In genomic region chr4:126890994-126891393, GRCh38 we compare ENCODE assay signal across 26 cellular contexts.
DNase-seq lines count a peak whose midpoint lies in the region; ATAC-seq, FAIRE-seq and TF ChIP-seq lines count a peak whose summit lies in the region.
"Had no signal": no experiment of that assay in that cellular context is flagged by ENCODE, and none has a peak within 500 bp of the region (broad histone marks: within the 10 kb centered on the region; RNA-seq: fewer than 3 reads in every experiment).

No MANE protein-coding gene starts in this region.

- FAIRE-seq in astrocyte (lab: Jason Lieb, UNC) = no peak
- FAIRE-seq: D721Med had no signal

- H3K4me1 ChIP-seq in astrocyte (ENCODE audit: insufficient read depth, low read length) (peaks cover 2% of the 10 kb centered on the region), hepatocyte (ENCODE audit: insufficient read depth) (no peaks in the 10 kb centered on the region), trophoblast cell (ENCODE audit: control insufficient read depth in 1 of 2, insufficient read depth in 2 of 2, low read length in 2 of 2) (peaks cover 0 to 6% of the 10 kb centered on the region in 2 experiments)
- H3K4me1 ChIP-seq: ascending aorta, BLaER1, prostate gland had no signal

- H2AFZ ChIP-seq in astrocyte (ENCODE audit: low read depth, low read length) (peak overlapping the region; percentile 53), hepatocyte (no peak overlapping the region), trophoblast cell (ENCODE audit: insufficient read depth, low read length, poor library complexity) (no peak overlapping the region)

- DNase-seq in HFF-Myc (ENCODE audit: extremely low read depth, low read depth) = peak; percentile 14
- DNase-seq in astrocyte (ENCODE audit: low read depth) = peak; percentile 21
- peak; percentile 7 for DNase-seq in hepatocyte (ENCODE audit: low spot score)
- no peak for DNase-seq in trophoblast cell
- no peak for DNase-seq in NCI-H510A treated with DMSO at 0.1 percent for 48 hours (lab: John Stamatoyannopoulos, UW)
- DNase-seq in activated T-helper 2 cell treated with anti-CD3 and anti-CD28 coated beads, Interferon-gamma antibody, Interleukin-2, Interleukin-4, amounts not matched to agents 10 μg/mL and 5 μg/mL and 100 μg/mL, durations not matched to agents 14 hours and 24 hours and 36 hours (ENCODE audit: low spot score) = no peak
- DNase-seq: activated CD4-positive, alpha-beta T cell treated with anti-CD3 and anti-CD28 coated beads for 48 hours; activated CD8-positive, alpha-beta memory T cell treated with anti-CD3 and anti-CD28 coated beads, Interleukin-2, amount 50 U/mL, for 48 hours; activated naive CD4-positive, alpha-beta T cell; GDM1; glutamatergic neuron; HFFc6; immature natural killer cell; Karpas-422; naive thymus-derived CD8-positive, alpha-beta T cell; NCI-H1105; NCI-H2171 treated with DMSO at 0.1 percent for 48 hours had no signal

- no peak overlapping the region for H2AK5ac ChIP-seq in trophoblast cell (ENCODE audit: low read length)

- no peaks in the 10 kb centered on the region for H3K9me2 ChIP-seq in hepatocyte (replicated peaks; ENCODE audit: insufficient read depth)

- TF ChIP-seq CTCF in HFF-Myc (IDR thresholded peaks at IDR 0.05; ENCODE audit: low read depth, low read length, missing control alignments) (no peak), astrocyte (IDR thresholded peaks at IDR 0.05; ENCODE audit: insufficient read depth, low read depth, low read length) (no peak), hepatocyte (IDR thresholded peaks at IDR 0.05; ENCODE audit: poor library complexity) (no peak)

- intact Hi-C loops in activated T-helper 2 cell treated with anti-CD3 and anti-CD28 coated beads, Interferon-gamma antibody, Interleukin-2, Interleukin-4, amounts not matched to agents 10 μg/mL and 5 μg/mL and 100 μg/mL, durations not matched to agents 14 hours and 24 hours and 36 hours (cut with micrococcal nuclease) = no loop called here

- no peak overlapping the region for H2BK12ac ChIP-seq in trophoblast cell (ENCODE audit: low read length)

- no peak overlapping the region for H3K23ac ChIP-seq in trophoblast cell (ENCODE audit: low read length)

- H3K9me3 ChIP-seq in astrocyte (ENCODE audit: insufficient read depth, low read depth, low read length) = no peaks in the 10 kb centered on the region
- H3K9me3 ChIP-seq in hepatocyte (ENCODE audit: low read depth) = no peaks in the 10 kb centered on the region
- H3K9me3 ChIP-seq in trophoblast cell (ENCODE audit: insufficient read depth, low read depth, low read length) = no peaks in the 10 kb centered on the region
- H3K9me3 ChIP-seq: ascending aorta, prostate gland, thoracic aorta had no signal

- H3K9ac ChIP-seq in astrocyte (ENCODE audit: low read length) (no peak overlapping the region), trophoblast cell (ENCODE audit: low read length) (no peak overlapping the region)
- H3K9ac ChIP-seq: BLaER1 had no signal

- H2BK120ac ChIP-seq in trophoblast cell (ENCODE audit: insufficient read depth, low read length, poor library complexity) = no peak overlapping the region

- H4K20me1 ChIP-seq in astrocyte (ENCODE audit: insufficient read depth, low read length) = no peaks in the 10 kb centered on the region
- no peaks in the 10 kb centered on the region for H4K20me1 ChIP-seq in hepatocyte (ENCODE audit: insufficient read depth, poor library complexity, severe bottlenecking)
- H4K20me1 ChIP-seq: BLaER1 had no signal

- peaks cover 1% of the 10 kb centered on the region for H3K36me3 Mint-ChIP-seq in astrocyte (ENCODE audit: low read depth, unreplicated experiment)
- no peaks in the 10 kb centered on the region for H3K36me3 Mint-ChIP-seq in activated T-helper 2 cell treated with anti-CD3 and anti-CD28 coated beads, Interferon-gamma antibody, Interleukin-2, Interleukin-4, amounts not matched to agents 10 μg/mL and 5 μg/mL and 100 μg/mL, durations not matched to agents 14 hours and 24 hours and 36 hours (ENCODE audit: low read depth)
- H3K36me3 Mint-ChIP-seq: immature natural killer cell; naive thymus-derived CD8-positive, alpha-beta T cell had no signal

- H3K4me2 ChIP-seq in astrocyte (ENCODE audit: low read length) = no peak overlapping the region
- H3K4me2 ChIP-seq in hepatocyte = no peak overlapping the region
- H3K4me2 ChIP-seq in trophoblast cell (ENCODE audit: low read length) = no peak overlapping the region
- H3K4me2 ChIP-seq: BLaER1 had no signal

- H3K18ac ChIP-seq in trophoblast cell (ENCODE audit: low read length) = no peak overlapping the region

- H4K91ac ChIP-seq in trophoblast cell (ENCODE audit: low read depth, low read length) = no peak overlapping the region

- no peaks in the 10 kb centered on the region for H3K79me2 ChIP-seq in astrocyte (ENCODE audit: insufficient read depth, low read length)
- no peaks in the 10 kb centered on the region for H3K79me2 ChIP-seq in hepatocyte
- H3K79me2 ChIP-seq in trophoblast cell (ENCODE audit: control insufficient read depth, insufficient read depth, low read length, poor library complexity) = no peaks in the 10 kb centered on the region

- H3K79me1 ChIP-seq in trophoblast cell (ENCODE audit: low read length) = no peaks in the 10 kb centered on the region

- no peak overlapping the region for H3K27ac ChIP-seq in astrocyte (ENCODE audit: low read depth, low read length)
- H3K27ac ChIP-seq in hepatocyte = no peak overlapping the region
- peak overlapping the region; percentile 3 for H3K27ac ChIP-seq in trophoblast cell (ENCODE audit: low read depth, low read length)
- H3K27ac ChIP-seq: ascending aorta, BLaER1, coronary artery, prostate gland, thoracic aorta had no signal

- H3K27me3 ChIP-seq in astrocyte (ENCODE audit: insufficient read depth, low read length) (no peaks in the 10 kb centered on the region), hepatocyte (no peaks in the 10 kb centered on the region), trophoblast cell (ENCODE audit: insufficient read depth, low read length) (no peaks in the 10 kb centered on the region)
- H3K27me3 ChIP-seq: ascending aorta, BLaER1 had no signal

- H2BK5ac ChIP-seq in trophoblast cell (ENCODE audit: low read depth, low read length, poor library complexity) = no peak overlapping the region

- H3K4me3 ChIP-seq in HFF-Myc (replicated peaks; ENCODE audit: low read depth, low read length) (no peak overlapping the region), astrocyte (ENCODE audit: insufficient read depth, low read depth, low read length) (no peak overlapping the region), hepatocyte (no peak overlapping the region), trophoblast cell (ENCODE audit: low read depth, low read length) (no peak overlapping the region)
- H3K4me3 ChIP-seq: ascending aorta, BLaER1, coronary artery, prostate gland, thoracic aorta had no signal

- no peaks in the 10 kb centered on the region for H3K27me3 Mint-ChIP-seq in astrocyte (ENCODE audit: low read depth, unreplicated experiment)
- no peaks in the 10 kb centered on the region for H3K27me3 Mint-ChIP-seq in activated T-helper 2 cell treated with anti-CD3 and anti-CD28 coated beads, Interferon-gamma antibody, Interleukin-2, Interleukin-4, amounts not matched to agents 10 μg/mL and 5 μg/mL and 100 μg/mL, durations not matched to agents 14 hours and 24 hours and 36 hours (ENCODE audit: low read depth)
- H3K27me3 Mint-ChIP-seq: naive thymus-derived CD8-positive, alpha-beta T cell had no signal

- H4K8ac ChIP-seq in trophoblast cell (ENCODE audit: low read depth, low read length) = no peak overlapping the region

- H3K4ac ChIP-seq in trophoblast cell (ENCODE audit: low read depth, low read length) = no peak overlapping the region

- H3K4me1 Mint-ChIP-seq in astrocyte (ENCODE audit: low read depth, unreplicated experiment) = peaks cover 2% of the 10 kb centered on the region
- H3K4me1 Mint-ChIP-seq in activated T-helper 2 cell treated with anti-CD3 and anti-CD28 coated beads, Interferon-gamma antibody, Interleukin-2, Interleukin-4, amounts not matched to agents 10 μg/mL and 5 μg/mL and 100 μg/mL, durations not matched to agents 14 hours and 24 hours and 36 hours (ENCODE audit: low read depth) = no peaks in the 10 kb centered on the region
- H3K4me1 Mint-ChIP-seq: immature natural killer cell; naive thymus-derived CD8-positive, alpha-beta T cell had no signal

- no peak overlapping the region for H3K27ac Mint-ChIP-seq in astrocyte (ENCODE audit: unreplicated experiment)
- H3K27ac Mint-ChIP-seq in activated T-helper 2 cell treated with anti-CD3 and anti-CD28 coated beads, Interferon-gamma antibody, Interleukin-2, Interleukin-4, amounts not matched to agents 10 μg/mL and 5 μg/mL and 100 μg/mL, durations not matched to agents 14 hours and 24 hours and 36 hours = no peak overlapping the region
- H3K27ac Mint-ChIP-seq: HFFc6; immature natural killer cell; naive thymus-derived CD8-positive, alpha-beta T cell had no signal

- no peak overlapping the region for H3K4me3 Mint-ChIP-seq in astrocyte (ENCODE audit: unreplicated experiment)
- H3K4me3 Mint-ChIP-seq in activated T-helper 2 cell treated with anti-CD3 and anti-CD28 coated beads, Interferon-gamma antibody, Interleukin-2, Interleukin-4, amounts not matched to agents 10 μg/mL and 5 μg/mL and 100 μg/mL, durations not matched to agents 14 hours and 24 hours and 36 hours (ENCODE audit: low read depth) = no peak overlapping the region
- H3K4me3 Mint-ChIP-seq: HFFc6; immature natural killer cell; naive thymus-derived CD8-positive, alpha-beta T cell had no signal

- WGBS in hepatocyte (ENCODE audit: low lambda C conversion rate, missing lambda C conversion rate) = 39% methylated on average over 3 of the region's 3 CpGs
- WGBS in trophoblast cell (ENCODE audit: extremely low coverage, insufficient coverage, insufficient read length) = no CpG with 5 or more reads among the region's 3 CpGs

- peaks cover under 1% of the 10 kb centered on the region for H3K9me3 Mint-ChIP-seq in astrocyte (ENCODE audit: unreplicated experiment)
- peaks cover 22% of the 10 kb centered on the region for H3K9me3 Mint-ChIP-seq in activated T-helper 2 cell treated with anti-CD3 and anti-CD28 coated beads, Interferon-gamma antibody, Interleukin-2, Interleukin-4, amounts not matched to agents 10 μg/mL and 5 μg/mL and 100 μg/mL, durations not matched to agents 14 hours and 24 hours and 36 hours

- H3K14ac ChIP-seq in trophoblast cell (ENCODE audit: low read length) = no peak overlapping the region

- no peaks in the 10 kb centered on the region for H3K36me3 ChIP-seq in astrocyte (ENCODE audit: insufficient read depth, low read length)
- H3K36me3 ChIP-seq in hepatocyte (replicated peaks; ENCODE audit: insufficient read depth, low read depth) = no peaks in the 10 kb centered on the region
- H3K36me3 ChIP-seq in trophoblast cell (ENCODE audit: control insufficient read depth in 1 of 2, insufficient read depth in 2 of 2, low read length in 2 of 2) = no peaks in the 10 kb centered on the region
- H3K36me3 ChIP-seq: ascending aorta, BLaER1, prostate gland, thoracic aorta had no signal

- no peak for ATAC-seq in HG03469 (IDR thresholded peaks at IDR 0.05; ENCODE audit: unreplicated experiment)
- ATAC-seq in HG02870 (IDR thresholded peaks at IDR 0.05; ENCODE audit: unreplicated experiment) = no peak
- ATAC-seq: naive thymus-derived CD8-positive, alpha-beta T cell; Panc1 had no signal

- H4K12ac ChIP-seq in trophoblast cell (ENCODE audit: low read depth, low read length) = no peak overlapping the region

Comparison
In these comparisons a context has a peak if more than half of its experiments do, and no peak if none do; other contexts are left out.
1. DNase-seq: peak in HFF-Myc (single experiment), astrocyte (single experiment) and hepatocyte (single experiment); none in trophoblast cell (0 of 2), NCI-H510A treated with DMSO at 0.1 percent for 48 hours (single experiment) and activated T-helper 2 cell treated with anti-CD3 and anti-CD28 coated beads, Interferon-gamma antibody, Interleukin-2, Interleukin-4, amounts not matched to agents 10 μg/mL and 5 μg/mL and 100 μg/mL, durations not matched to agents 14 hours and 24 hours and 36 hours (single experiment).